ENCODE assay signal across 1 cellular context in the genomic region with DNA sequence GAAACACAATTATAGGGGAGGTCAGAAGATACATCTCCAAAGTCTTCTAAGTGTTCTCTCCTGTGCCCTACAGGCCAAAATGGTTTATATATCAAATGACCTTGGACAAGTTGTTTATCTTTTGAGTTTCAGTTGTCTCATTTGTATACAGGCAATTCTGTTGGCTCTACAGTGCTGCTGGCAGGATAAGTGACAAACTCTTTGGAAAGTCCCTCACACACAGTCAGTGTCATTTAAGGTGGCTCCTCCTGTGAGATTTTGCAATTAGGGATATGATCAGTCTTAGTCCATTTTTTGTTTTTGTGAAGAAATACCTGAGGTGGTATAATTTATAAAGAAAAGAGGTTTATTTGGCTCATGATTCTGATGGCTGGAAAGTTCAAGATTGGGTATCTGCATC.
TF ChIP-seq lines count a peak whose summit lies in the region.

No MANE protein-coding gene starts in this region.

TF ChIP-seq in GM23338, 12 proteins besides CTCF, POLR2A, EP300 and RAD21:
- TF ChIP-seq, protein P1, sequence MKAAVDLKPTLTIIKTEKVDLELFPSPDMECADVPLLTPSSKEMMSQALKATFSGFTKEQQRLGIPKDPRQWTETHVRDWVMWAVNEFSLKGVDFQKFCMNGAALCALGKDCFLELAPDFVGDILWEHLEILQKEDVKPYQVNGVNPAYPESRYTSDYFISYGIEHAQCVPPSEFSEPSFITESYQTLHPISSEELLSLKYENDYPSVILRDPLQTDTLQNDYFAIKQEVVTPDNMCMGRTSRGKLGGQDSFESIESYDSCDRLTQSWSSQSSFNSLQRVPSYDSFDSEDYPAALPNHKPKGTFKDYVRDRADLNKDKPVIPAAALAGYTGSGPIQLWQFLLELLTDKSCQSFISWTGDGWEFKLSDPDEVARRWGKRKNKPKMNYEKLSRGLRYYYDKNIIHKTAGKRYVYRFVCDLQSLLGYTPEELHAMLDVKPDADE (IDR thresholded peaks at IDR 0.05) = no peak
- TF ChIP-seq CREB1 (CRISPR knock-in tag; IDR thresholded peaks at IDR 0.05; ENCODE audit: low read depth) (no peak), ZNF114 (CRISPR knock-in tag; IDR thresholded peaks at IDR 0.05) (no peak), ZNF331 (CRISPR knock-in tag; IDR thresholded peaks at IDR 0.05; ENCODE audit: low read depth) (no peak), NANOG (IDR thresholded peaks at IDR 0.05; ENCODE audit: borderline replicate concordance) (no peak), EZH2phosphoT487 (IDR thresholded peaks at IDR 0.05; ENCODE audit: unreplicated experiment) (no peak), JUNB (IDR thresholded peaks at IDR 0.05; ENCODE audit: unreplicated experiment) (no peak), EZH2 (IDR thresholded peaks at IDR 0.05; ENCODE audit: low read depth, unreplicated experiment) (no peak), STAT1 (IDR thresholded peaks at IDR 0.05; ENCODE audit: unreplicated experiment) (no peak), POLR2AphosphoS5 (IDR thresholded peaks at IDR 0.05; ENCODE audit: low read depth) (no peak), ZNF462 (CRISPR knock-in tag; IDR thresholded peaks at IDR 0.05) (no peak)
- TF ChIP-seq, protein P2, sequence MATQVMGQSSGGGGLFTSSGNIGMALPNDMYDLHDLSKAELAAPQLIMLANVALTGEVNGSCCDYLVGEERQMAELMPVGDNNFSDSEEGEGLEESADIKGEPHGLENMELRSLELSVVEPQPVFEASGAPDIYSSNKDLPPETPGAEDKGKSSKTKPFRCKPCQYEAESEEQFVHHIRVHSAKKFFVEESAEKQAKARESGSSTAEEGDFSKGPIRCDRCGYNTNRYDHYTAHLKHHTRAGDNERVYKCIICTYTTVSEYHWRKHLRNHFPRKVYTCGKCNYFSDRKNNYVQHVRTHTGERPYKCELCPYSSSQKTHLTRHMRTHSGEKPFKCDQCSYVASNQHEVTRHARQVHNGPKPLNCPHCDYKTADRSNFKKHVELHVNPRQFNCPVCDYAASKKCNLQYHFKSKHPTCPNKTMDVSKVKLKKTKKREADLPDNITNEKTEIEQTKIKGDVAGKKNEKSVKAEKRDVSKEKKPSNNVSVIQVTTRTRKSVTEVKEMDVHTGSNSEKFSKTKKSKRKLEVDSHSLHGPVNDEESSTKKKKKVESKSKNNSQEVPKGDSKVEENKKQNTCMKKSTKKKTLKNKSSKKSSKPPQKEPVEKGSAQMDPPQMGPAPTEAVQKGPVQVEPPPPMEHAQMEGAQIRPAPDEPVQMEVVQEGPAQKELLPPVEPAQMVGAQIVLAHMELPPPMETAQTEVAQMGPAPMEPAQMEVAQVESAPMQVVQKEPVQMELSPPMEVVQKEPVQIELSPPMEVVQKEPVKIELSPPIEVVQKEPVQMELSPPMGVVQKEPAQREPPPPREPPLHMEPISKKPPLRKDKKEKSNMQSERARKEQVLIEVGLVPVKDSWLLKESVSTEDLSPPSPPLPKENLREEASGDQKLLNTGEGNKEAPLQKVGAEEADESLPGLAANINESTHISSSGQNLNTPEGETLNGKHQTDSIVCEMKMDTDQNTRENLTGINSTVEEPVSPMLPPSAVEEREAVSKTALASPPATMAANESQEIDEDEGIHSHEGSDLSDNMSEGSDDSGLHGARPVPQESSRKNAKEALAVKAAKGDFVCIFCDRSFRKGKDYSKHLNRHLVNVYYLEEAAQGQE (IDR thresholded peaks at IDR 0.05; ENCODE audit: unreplicated experiment) = no peak
